23 cellular contexts compared by ENCODE assay signal in the genomic region with DNA sequence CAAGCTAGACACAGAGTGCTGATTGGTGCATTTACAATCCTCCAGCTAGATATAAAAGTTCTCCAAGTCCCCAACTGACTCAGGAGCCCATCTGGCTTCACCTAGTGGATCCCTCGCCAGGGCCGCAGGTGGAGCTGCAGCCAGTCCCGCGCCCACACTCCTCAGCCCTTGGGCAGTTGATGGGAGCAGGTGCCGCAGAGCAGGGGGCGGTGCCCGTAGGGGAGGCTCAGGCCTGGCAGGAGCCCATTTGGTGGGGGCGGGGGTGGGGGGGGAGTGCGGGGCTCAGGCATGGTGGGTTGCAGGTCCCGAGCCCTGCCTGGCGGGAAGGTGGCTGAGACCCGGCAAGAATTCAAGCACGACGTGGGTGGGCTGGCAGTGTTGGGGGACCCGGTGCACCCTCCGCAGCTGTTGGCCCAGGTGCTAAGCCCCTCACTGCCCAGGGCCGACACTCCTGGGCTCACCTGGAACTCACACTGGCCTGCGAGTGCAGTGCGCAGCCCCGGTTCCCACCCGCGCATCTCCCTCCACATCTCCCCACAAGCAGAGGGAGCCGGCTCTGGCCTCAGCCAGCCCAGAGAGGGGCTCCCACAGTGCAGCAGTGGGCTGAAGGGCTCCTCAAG.
"Had no signal": no experiment of that assay in that cellular context is flagged by ENCODE, and none has a peak within 500 bp of the region (broad histone marks: within the 10 kb centered on the region; RNA-seq: fewer than 3 reads in every experiment).

No MANE protein-coding gene starts in this region.

- H3K4me1 ChIP-seq: breast epithelium, pancreas, psoas muscle, tibial nerve had no signal

- DNase-seq: activated CD4-positive, alpha-beta T cell treated with anti-CD3 and anti-CD28 coated beads, Interleukin-2, amount 50 U/mL, for 1 hour; activated CD4-positive, CD25-positive, alpha-beta regulatory T cell treated with anti-CD3 and anti-CD28 coated beads, Interleukin-2, amount 50 U/mL, for 72 hours; activated CD8-positive, alpha-beta memory T cell treated with anti-CD3 and anti-CD28 coated beads, Interleukin-2, amount 50 U/mL, for 48 hours; activated naive CD4-positive, alpha-beta T cell; activated T-cell treated with anti-CD3 and anti-CD28 coated beads, Interleukin-2, amount 50 U/mL, for 24 hours; central memory CD4-positive, alpha-beta T cell; foreskin fibroblast; head of caudate nucleus; hippocampal formation; left colon; mammary epithelial cell; nucleus accumbens; psoas muscle; sigmoid colon; small intestine; stimulated activated CD4-positive, alpha-beta T cell treated with anti-CD3 and anti-CD28 coated beads, Interleukin-1b, Interleukin-23, amount 100 ng/mL, for 48 hours; stimulated activated CD4-positive, alpha-beta T cell treated with anti-CD3 and anti-CD28 coated beads, Interleukin-4, amount 100 ng/mL, for 4 hours; stimulated activated naive B cell treated with anti-CD40 and anti-IgM and Interleukin-4, amounts not matched to agents 10 μg/mL and 1 μg/mL and 100 μg/mL, for 72 hours; T1000; WERI-Rb-1 had no signal

- H3K27me3 Mint-ChIP-seq: activated T-cell treated with anti-CD3 and anti-CD28 coated beads, Interleukin-2, amount 50 U/mL, for 24 hours; stimulated activated naive B cell treated with anti-CD40 and anti-IgM and Interleukin-4, amounts not matched to agents 10 μg/mL and 1 μg/mL and 100 μg/mL, for 72 hours had no signal

- H3K36me3 ChIP-seq: breast epithelium, pancreas, WERI-Rb-1 had no signal

- H3K27ac ChIP-seq: breast epithelium, pancreas, psoas muscle, sigmoid colon, tibial nerve, WERI-Rb-1 had no signal

- H3K27me3 ChIP-seq: breast epithelium, pancreas, sigmoid colon, tibial nerve had no signal

- ATAC-seq: left colon; pancreas; psoas muscle; stimulated activated naive B cell treated with anti-CD40 and anti-IgM and Interleukin-4, amounts not matched to agents 10 μg/mL and 1 μg/mL and 100 μg/mL, for 72 hours had no signal

- H3K4me3 ChIP-seq: breast epithelium, pancreas, psoas muscle, sigmoid colon, tibial nerve had no signal
